8 cellular contexts compared by ENCODE assay signal in the genomic region with DNA sequence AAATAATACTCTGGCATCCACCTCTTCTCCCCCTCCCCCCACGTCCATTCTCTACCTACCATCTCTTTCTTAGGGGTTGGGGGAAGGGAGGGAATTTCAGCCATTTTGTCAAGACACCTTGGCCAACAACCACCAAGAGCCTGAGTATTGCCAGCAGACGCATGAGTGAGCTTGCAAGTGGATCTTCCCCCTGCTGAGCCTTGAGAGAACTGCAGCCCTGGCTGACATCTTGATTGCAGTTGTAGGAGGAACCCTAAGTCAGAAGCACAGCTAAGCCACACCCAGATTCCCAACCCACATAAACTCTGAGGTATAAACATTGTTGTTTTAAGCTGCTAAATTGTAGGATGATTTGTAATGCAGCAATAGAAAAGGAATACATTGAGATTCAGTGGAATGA.
A peak's percentile ranks its signal among the peaks of the same experiment; 100 is the strongest.
DNase-seq lines count a peak whose midpoint lies in the region; ATAC-seq and TF ChIP-seq lines count a peak whose summit lies in the region.

No MANE protein-coding gene starts in this region.

- no peaks in the 10 kb centered on the region for H3K27me3 Mint-ChIP-seq in neural progenitor cell (ENCODE audit: insufficient read depth, low read depth)

- ATAC-seq in HG02763 (IDR thresholded peaks at IDR 0.05; ENCODE audit: unreplicated experiment) (peak; percentile 75), GM18861 (IDR thresholded peaks at IDR 0.05; ENCODE audit: unreplicated experiment) (no peak)

- H3K4me1 Mint-ChIP-seq in neural progenitor cell, result peaks cover 18% of the 10 kb centered on the region

- H3F3A ChIP-seq in neural progenitor cell (ENCODE audit: low read depth), result no peaks in the 10 kb centered on the region

- H4K20me1 ChIP-seq in neural progenitor cell (ENCODE audit: low read depth), result no peaks in the 10 kb centered on the region

- no peak overlapping the region for H3K4me3 Mint-ChIP-seq in neural progenitor cell

- no peak overlapping the region for H3K27ac Mint-ChIP-seq in neural progenitor cell

- no peaks in the 10 kb centered on the region for H3K36me3 Mint-ChIP-seq in neural progenitor cell

- no peak overlapping the region for H3K9ac ChIP-seq in neural progenitor cell

- H3K4me3 ChIP-seq in neural progenitor cell (no peak overlapping the region), right atrium auricular region (no peak overlapping the region)

- no peaks in the 10 kb centered on the region for H3K9me3 ChIP-seq in neural progenitor cell (ENCODE audit: low read depth)
- no peaks in the 10 kb centered on the region for H3K9me3 ChIP-seq in right atrium auricular region

- TF ChIP-seq CTCF in neural progenitor cell (IDR thresholded peaks at IDR 0.05) (peak; percentile 32), right atrium auricular region (IDR thresholded peaks at IDR 0.05) (no peak)

- H3K9me3 Mint-ChIP-seq in neural progenitor cell, result no peaks in the 10 kb centered on the region

- no peak overlapping the region for H3K4me2 ChIP-seq in neural progenitor cell

- no peaks in the 10 kb centered on the region for H3K27me3 ChIP-seq in neural progenitor cell
- no peaks in the 10 kb centered on the region for H3K27me3 ChIP-seq in right atrium auricular region

- H3K4me1 ChIP-seq in neural progenitor cell (no peaks in the 10 kb centered on the region), right atrium auricular region (no peaks in the 10 kb centered on the region)

- DNase-seq in activated CD4-positive, alpha-beta T cell treated with anti-CD3 and anti-CD28 coated beads for 48 hours, result peak; percentile 26
- DNase-seq in activated CD4-positive, alpha-beta T cell treated with anti-CD3 and anti-CD28 coated beads for 1 hour, result no peak
- peak; percentile 40 for DNase-seq in RKO (ENCODE audit: low spot score)
- DNase-seq in neural progenitor cell (ENCODE audit: low spot score), result peak; percentile 36
- no peak for DNase-seq in right atrium auricular region (ENCODE audit: low spot score)
- DNase-seq in middle frontal gyrus (ENCODE audit: extremely low spot score, low spot score), result no peak

- no peaks in the 10 kb centered on the region for H3K36me3 ChIP-seq in neural progenitor cell
- no peaks in the 10 kb centered on the region for H3K36me3 ChIP-seq in right atrium auricular region

- H2AFZ ChIP-seq in neural progenitor cell (replicated peaks), result no peak overlapping the region

- no peaks in the 10 kb centered on the region for H3K79me2 ChIP-seq in neural progenitor cell (ENCODE audit: low read depth)

- H3K27ac ChIP-seq in neural progenitor cell (no peak overlapping the region), right atrium auricular region (no peak overlapping the region)

Comparison
In these comparisons a context has a peak if more than half of its experiments do, and no peak if none do; other contexts are left out.
1. DNase-seq: peak in activated CD4-positive, alpha-beta T cell treated with anti-CD3 and anti-CD28 coated beads for 48 hours (single experiment), RKO (single experiment) and neural progenitor cell (single experiment); none in activated CD4-positive, alpha-beta T cell treated with anti-CD3 and anti-CD28 coated beads for 1 hour (single experiment), right atrium auricular region (single experiment) and middle frontal gyrus (single experiment).